In genomic region chr14:103625361-103626095, GRCh38 we compare ENCODE assay signal across 7 cellular contexts.
A peak's percentile ranks its signal among the peaks of the same experiment; 100 is the strongest.
DNase-seq lines count a peak whose midpoint lies in the region; ATAC-seq and TF ChIP-seq lines count a peak whose summit lies in the region.

No MANE protein-coding gene starts in this region.

- peak in 1 of 2 donors; percentile 56 for DNase-seq in stimulated activated effector memory CD8-positive, alpha-beta T cell treated with anti-CD3 and anti-CD28 coated beads, Interleukin-12 subunit alpha, Interleukin-12 subunit beta, amount 100 ng/mL, for 72 hours (ENCODE audit: low spot score in 2 of 2)
- DNase-seq in DMS79 (lab: John Stamatoyannopoulos, UW), result no peak

- no peaks in the 10 kb centered on the region for H3K9me3 Mint-ChIP-seq in dendritic cell treated with granulocyte-macrophage colony-stimulating factor and Interleukin-4, amounts not matched to agents 40 ng/mL and 50 ng/mL, for 4 days
- H3K9me3 Mint-ChIP-seq in stimulated activated effector memory CD8-positive, alpha-beta T cell treated with anti-CD3 and anti-CD28 coated beads, Interleukin-12 subunit alpha, Interleukin-12 subunit beta, amount 100 ng/mL, for 72 hours, result no peaks in the 10 kb centered on the region

- H3K9me3 ChIP-seq in SU-DHL-6 (ENCODE audit: insufficient read depth, low read length), result no peaks in the 10 kb centered on the region

- H3K4me1 Mint-ChIP-seq in dendritic cell treated with granulocyte-macrophage colony-stimulating factor and Interleukin-4, amounts not matched to agents 40 ng/mL and 50 ng/mL, for 4 days (ENCODE audit: low read depth), result peaks cover 40% of the 10 kb centered on the region
- H3K4me1 Mint-ChIP-seq in stimulated activated effector memory CD8-positive, alpha-beta T cell treated with anti-CD3 and anti-CD28 coated beads, Interleukin-12 subunit alpha, Interleukin-12 subunit beta, amount 100 ng/mL, for 72 hours, result peaks cover 17% of the 10 kb centered on the region

- peaks cover 32% of the 10 kb centered on the region for H3F3A ChIP-seq in SU-DHL-6 (ENCODE audit: insufficient read depth)

- peak overlapping the region; percentile 48 for H3K27ac Mint-ChIP-seq in dendritic cell treated with granulocyte-macrophage colony-stimulating factor and Interleukin-4, amounts not matched to agents 40 ng/mL and 50 ng/mL, for 4 days
- peak overlapping the region; percentile 93 for H3K27ac Mint-ChIP-seq in stimulated activated effector memory CD8-positive, alpha-beta T cell treated with anti-CD3 and anti-CD28 coated beads, Interleukin-12 subunit alpha, Interleukin-12 subunit beta, amount 100 ng/mL, for 72 hours

- H3K27ac ChIP-seq in SU-DHL-6 (ENCODE audit: low read depth, low read length), result peak overlapping the region; percentile 82

- peak overlapping the region; percentile 58 for H2AFZ ChIP-seq in SU-DHL-6 (ENCODE audit: low read depth, low read length, severe bottlenecking)

- H3K4me3 Mint-ChIP-seq in dendritic cell treated with granulocyte-macrophage colony-stimulating factor and Interleukin-4, amounts not matched to agents 40 ng/mL and 50 ng/mL, for 4 days, result peak overlapping the region; percentile 7
- H3K4me3 Mint-ChIP-seq in stimulated activated effector memory CD8-positive, alpha-beta T cell treated with anti-CD3 and anti-CD28 coated beads, Interleukin-12 subunit alpha, Interleukin-12 subunit beta, amount 100 ng/mL, for 72 hours, result peak overlapping the region; percentile 71

- no peak for TF ChIP-seq CTCF in SU-DHL-6 (IDR thresholded peaks at IDR 0.05; ENCODE audit: insufficient read depth, low read length, poor library complexity, severe bottlenecking)

- no peaks in the 10 kb centered on the region for H3K9me2 ChIP-seq in SU-DHL-6 (replicated peaks; ENCODE audit: insufficient read depth, low read length)

- peak overlapping the region; percentile 15 for H3K4me3 ChIP-seq in SU-DHL-6 (ENCODE audit: insufficient read depth, low read length, poor library complexity, severe bottlenecking)

- peak overlapping the region; percentile 59 for H3K4me2 ChIP-seq in SU-DHL-6 (ENCODE audit: low read depth, low read length, poor library complexity, severe bottlenecking)

- intact Hi-C loops in dendritic cell treated with granulocyte-macrophage colony-stimulating factor and Interleukin-4, amounts not matched to agents 40 ng/mL and 50 ng/mL, for 4 days (cut with micrococcal nuclease), result no loop called here

- peaks cover 28% of the 10 kb centered on the region for H3K27me3 Mint-ChIP-seq in dendritic cell treated with granulocyte-macrophage colony-stimulating factor and Interleukin-4, amounts not matched to agents 40 ng/mL and 50 ng/mL, for 4 days

- H4K20me1 ChIP-seq in SU-DHL-6 (ENCODE audit: low read depth, low read length), result peaks cover 7% of the 10 kb centered on the region; the same call in 1 of the 2 replicates

- peak overlapping the region; percentile 38 for H3K9ac ChIP-seq in SU-DHL-6 (ENCODE audit: low read length)

- H3K79me2 ChIP-seq in SU-DHL-6 (ENCODE audit: insufficient read depth, low read length), result peaks cover 16% of the 10 kb centered on the region

- H3K36me3 ChIP-seq in SU-DHL-6 (ENCODE audit: low read length), result no peaks in the 10 kb centered on the region

- ATAC-seq in GM21786 (IDR thresholded peaks at IDR 0.05; ENCODE audit: unreplicated experiment) (peak; percentile 27), GM21737 (IDR thresholded peaks at IDR 0.05; ENCODE audit: unreplicated experiment) (no peak), GM19351 (IDR thresholded peaks at IDR 0.05; ENCODE audit: unreplicated experiment) (no peak)
- no peak for ATAC-seq in stimulated activated effector memory CD8-positive, alpha-beta T cell treated with anti-CD3 and anti-CD28 coated beads, Interleukin-12 subunit alpha, Interleukin-12 subunit beta, amount 100 ng/mL, for 72 hours

- peaks cover 19% of the 10 kb centered on the region for H3K36me3 Mint-ChIP-seq in dendritic cell treated with granulocyte-macrophage colony-stimulating factor and Interleukin-4, amounts not matched to agents 40 ng/mL and 50 ng/mL, for 4 days (ENCODE audit: low read depth)
- peaks cover 1% of the 10 kb centered on the region for H3K36me3 Mint-ChIP-seq in stimulated activated effector memory CD8-positive, alpha-beta T cell treated with anti-CD3 and anti-CD28 coated beads, Interleukin-12 subunit alpha, Interleukin-12 subunit beta, amount 100 ng/mL, for 72 hours

- no peaks in the 10 kb centered on the region for H3K27me3 ChIP-seq in SU-DHL-6 (ENCODE audit: low read length)
